20 cellular contexts compared by ENCODE assay signal in the genomic region with DNA sequence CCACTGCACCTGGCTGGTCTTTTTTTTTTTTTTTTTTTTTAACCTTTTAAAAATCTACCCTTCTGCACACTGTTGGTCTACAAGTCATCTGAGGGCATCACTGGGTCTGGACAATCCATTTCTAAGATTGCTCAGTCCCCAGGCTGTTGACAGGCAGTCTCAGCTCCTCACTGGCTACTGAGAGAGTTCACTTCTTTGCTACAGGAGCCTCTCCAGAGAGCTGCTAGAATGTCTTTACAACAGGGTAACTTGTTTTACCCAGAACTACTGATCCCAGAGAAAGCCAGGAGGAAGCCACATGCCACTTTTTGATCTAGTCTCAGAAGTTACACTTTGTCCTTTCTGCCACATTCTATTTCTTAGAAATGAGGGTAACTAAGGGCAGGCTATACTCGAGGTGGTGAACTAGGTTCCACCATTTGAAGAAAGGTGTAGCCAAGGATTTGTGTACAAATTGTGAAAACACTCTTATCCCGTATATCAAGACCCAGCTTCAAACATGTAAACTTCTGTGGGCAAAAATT. TPM values are rescaled to one million over a fixed set of nuclear protein-coding genes. Genes with fewer than 3 reads are reported as not detected.
DNase-seq lines count a peak whose midpoint lies in the region; ATAC-seq and TF ChIP-seq lines count a peak whose summit lies in the region.
"Had no signal": no experiment of that assay in that cellular context is flagged by ENCODE, and none has a peak within 500 bp of the region (broad histone marks: within the 10 kb centered on the region; RNA-seq: fewer than 3 reads in every experiment).

No MANE protein-coding gene starts in this region.

- H3K9me3 Mint-ChIP-seq in activated CD4-positive, alpha-beta memory T cell treated with anti-CD3 and anti-CD28 coated beads for 36 hours, result no peaks in the 10 kb centered on the region
- H3K9me3 Mint-ChIP-seq in activated CD4-positive, alpha-beta memory T cell treated with anti-CD3 and anti-CD28 coated beads, Interleukin-2, amount 10 ng/mL, durations not matched to agents 7 days and 5 days, result no peaks in the 10 kb centered on the region
- H3K9me3 Mint-ChIP-seq in T-cell, result no peaks in the 10 kb centered on the region
- H3K9me3 Mint-ChIP-seq in activated T-helper 1 cell treated with anti-CD3 and anti-CD28 coated beads, Interleukin-12 subunit alpha, Interleukin-12 subunit beta, Interleukin-2, Interleukin-4 antibody, amounts not matched to agents 30 ng/mL and 10 ng/mL and 1 ng/mL, durations not matched to agents 14 hours and 24 hours and 36 hours, result no peaks in the 10 kb centered on the region

- no peaks in the 10 kb centered on the region for H3K9me3 ChIP-seq in osteoblast (ENCODE audit: low read depth, low read length)
- H3K9me3 ChIP-seq: BE2C, Caco-2, HAP-1, Peyer's patch had no signal

- no peak overlapping the region for H3K4me3 ChIP-seq in osteoblast (ENCODE audit: insufficient read depth, low read length)
- H3K4me3 ChIP-seq: GM12878, HAP-1, Peyer's patch had no signal

- peaks cover 21% of the 10 kb centered on the region for H3K36me3 ChIP-seq in osteoblast (ENCODE audit: insufficient read depth, low read length)

- no peak for DNase-seq in activated CD4-positive, alpha-beta memory T cell treated with anti-CD3 and anti-CD28 coated beads for 36 hours
- no peak for DNase-seq in activated CD4-positive, alpha-beta memory T cell treated with anti-CD3 and anti-CD28 coated beads, Interleukin-2, amount 10 ng/mL, durations not matched to agents 7 days and 5 days
- DNase-seq in T-cell (no peak), osteoblast (ENCODE audit: insufficient read length, low spot score, missing footprints) (peak; percentile 76), SIG-M5 treated with dmso at 0.1 percent for 504 hours (lab: John Stamatoyannopoulos, UW; ENCODE audit: unreplicated experiment) (no peak), G401 (ENCODE audit: low spot score) (no peak)
- no peak for DNase-seq in activated T-helper 1 cell treated with anti-CD3 and anti-CD28 coated beads, Interleukin-12 subunit alpha, Interleukin-12 subunit beta, Interleukin-2, Interleukin-4 antibody, amounts not matched to agents 30 ng/mL and 10 ng/mL and 1 ng/mL, durations not matched to agents 14 hours and 24 hours and 36 hours (ENCODE audit: low spot score)
- DNase-seq: BE2C, Caco-2, DMS 273 treated with DMSO at 0.1 percent for 48 hours, DMS79 treated with DMSO at 0.1 percent for 48 hours, Kasumi-1, NCI-H1417, NCI-H1694 treated with DMSO at 0.1 percent for 48 hours, NCI-H2081 treated with DMSO at 0.1 percent for 48 hours, NCI-H446, NCI-H526, Peyer's patch had no signal

- CTCF ChIA-PET in activated CD4-positive, alpha-beta memory T cell treated with anti-CD3 and anti-CD28 coated beads for 36 hours (lab: Charles Lee), result no interaction called here
- CTCF ChIA-PET in activated CD4-positive, alpha-beta memory T cell treated with anti-CD3 and anti-CD28 coated beads, Interleukin-2, amount 10 ng/mL, durations not matched to agents 7 days and 5 days (lab: Charles Lee), result interaction anchor here (0.8 to 1.2 kb wide), 2 partner anchors 25 to 119 kb away, joined by 3 to 4 read pairs; no protein-coding TSS in a partner anchor
- CTCF ChIA-PET in T-cell (lab: Charles Lee), result no interaction called here

- peaks cover under 1% of the 10 kb centered on the region for H3K4me1 ChIP-seq in osteoblast (ENCODE audit: insufficient read depth, low read length)
- H3K4me1 ChIP-seq: BE2C, Caco-2, HAP-1, Peyer's patch had no signal

- no peak overlapping the region for H2AFZ ChIP-seq in osteoblast (ENCODE audit: low read length)

- H3K4me2 ChIP-seq in osteoblast (ENCODE audit: insufficient read depth, low read length), result no peak overlapping the region

- POLR2A ChIA-PET in activated CD4-positive, alpha-beta memory T cell treated with anti-CD3 and anti-CD28 coated beads for 36 hours (lab: Charles Lee), result interaction anchor here (0.6 kb wide), 1 partner anchor 914 kb away, joined by 3 read pairs; no protein-coding TSS in a partner anchor
- POLR2A ChIA-PET in activated CD4-positive, alpha-beta memory T cell treated with anti-CD3 and anti-CD28 coated beads, Interleukin-2, amount 10 ng/mL, durations not matched to agents 7 days and 5 days (lab: Charles Lee), result interaction anchor here (0.6 kb wide), 1 partner anchor 119 kb away, joined by 3 read pairs; no protein-coding TSS in a partner anchor
- POLR2A ChIA-PET in T-cell (lab: Charles Lee), result interaction anchor here in 1 of 2 donors (0.6 to 0.7 kb wide), 3 partner anchors 8 to 1821 kb away, joined by 3 to 7 read pairs (median 7); no protein-coding TSS in a partner anchor

- no peaks in the 10 kb centered on the region for H4K20me1 ChIP-seq in osteoblast (ENCODE audit: insufficient read depth, low read length)

- in situ Hi-C loops in G401 (cut with HindIII; ENCODE audit: low sequenced_read_pairs), result no loop called here

- peak overlapping the region; percentile 18 for H3K27ac Mint-ChIP-seq in activated CD4-positive, alpha-beta memory T cell treated with anti-CD3 and anti-CD28 coated beads for 36 hours
- no peak overlapping the region for H3K27ac Mint-ChIP-seq in activated CD4-positive, alpha-beta memory T cell treated with anti-CD3 and anti-CD28 coated beads, Interleukin-2, amount 10 ng/mL, durations not matched to agents 7 days and 5 days
- H3K27ac Mint-ChIP-seq in T-cell, result peak overlapping the region; percentile 29 to 42
- peak overlapping the region; percentile 55 for H3K27ac Mint-ChIP-seq in activated T-helper 1 cell treated with anti-CD3 and anti-CD28 coated beads, Interleukin-12 subunit alpha, Interleukin-12 subunit beta, Interleukin-2, Interleukin-4 antibody, amounts not matched to agents 30 ng/mL and 10 ng/mL and 1 ng/mL, durations not matched to agents 14 hours and 24 hours and 36 hours

- no peaks in the 10 kb centered on the region for H3K79me2 ChIP-seq in osteoblast (ENCODE audit: insufficient read depth, low read length)

- no peaks in the 10 kb centered on the region for H3K27me3 Mint-ChIP-seq in activated CD4-positive, alpha-beta memory T cell treated with anti-CD3 and anti-CD28 coated beads for 36 hours
- H3K27me3 Mint-ChIP-seq in activated CD4-positive, alpha-beta memory T cell treated with anti-CD3 and anti-CD28 coated beads, Interleukin-2, amount 10 ng/mL, durations not matched to agents 7 days and 5 days, result no peaks in the 10 kb centered on the region
- no peaks in the 10 kb centered on the region for H3K27me3 Mint-ChIP-seq in T-cell
- H3K27me3 Mint-ChIP-seq in activated T-helper 1 cell treated with anti-CD3 and anti-CD28 coated beads, Interleukin-12 subunit alpha, Interleukin-12 subunit beta, Interleukin-2, Interleukin-4 antibody, amounts not matched to agents 30 ng/mL and 10 ng/mL and 1 ng/mL, durations not matched to agents 14 hours and 24 hours and 36 hours (ENCODE audit: insufficient read depth), result no peaks in the 10 kb centered on the region

- H3K27ac ChIP-seq in osteoblast (ENCODE audit: low read depth, low read length), result no peak overlapping the region
- H3K27ac ChIP-seq: Peyer's patch had no signal

- peaks cover 6% of the 10 kb centered on the region for H3K4me1 Mint-ChIP-seq in activated CD4-positive, alpha-beta memory T cell treated with anti-CD3 and anti-CD28 coated beads for 36 hours (ENCODE audit: low read depth)
- H3K4me1 Mint-ChIP-seq in activated CD4-positive, alpha-beta memory T cell treated with anti-CD3 and anti-CD28 coated beads, Interleukin-2, amount 10 ng/mL, durations not matched to agents 7 days and 5 days, result peaks cover 13% of the 10 kb centered on the region
- peaks cover 14 to 20% (median 17%) of the 10 kb centered on the region in 3 donors for H3K4me1 Mint-ChIP-seq in T-cell
- peaks cover 22% of the 10 kb centered on the region for H3K4me1 Mint-ChIP-seq in activated T-helper 1 cell treated with anti-CD3 and anti-CD28 coated beads, Interleukin-12 subunit alpha, Interleukin-12 subunit beta, Interleukin-2, Interleukin-4 antibody, amounts not matched to agents 30 ng/mL and 10 ng/mL and 1 ng/mL, durations not matched to agents 14 hours and 24 hours and 36 hours (ENCODE audit: low read depth)

- peaks cover 14% of the 10 kb centered on the region for H3K36me3 Mint-ChIP-seq in activated CD4-positive, alpha-beta memory T cell treated with anti-CD3 and anti-CD28 coated beads for 36 hours
- peaks cover 13% of the 10 kb centered on the region for H3K36me3 Mint-ChIP-seq in activated CD4-positive, alpha-beta memory T cell treated with anti-CD3 and anti-CD28 coated beads, Interleukin-2, amount 10 ng/mL, durations not matched to agents 7 days and 5 days (ENCODE audit: low read depth)
- peaks cover 30% of the 10 kb centered on the region for H3K36me3 Mint-ChIP-seq in T-cell
- H3K36me3 Mint-ChIP-seq in activated T-helper 1 cell treated with anti-CD3 and anti-CD28 coated beads, Interleukin-12 subunit alpha, Interleukin-12 subunit beta, Interleukin-2, Interleukin-4 antibody, amounts not matched to agents 30 ng/mL and 10 ng/mL and 1 ng/mL, durations not matched to agents 14 hours and 24 hours and 36 hours (ENCODE audit: low read depth), result peaks cover 15% of the 10 kb centered on the region

- intact Hi-C loops in activated CD4-positive, alpha-beta memory T cell treated with anti-CD3 and anti-CD28 coated beads for 36 hours (cut with micrococcal nuclease), result no loop called here
- intact Hi-C loops in activated T-helper 1 cell treated with anti-CD3 and anti-CD28 coated beads, Interleukin-12 subunit alpha, Interleukin-12 subunit beta, Interleukin-2, Interleukin-4 antibody, amounts not matched to agents 30 ng/mL and 10 ng/mL and 1 ng/mL, durations not matched to agents 14 hours and 24 hours and 36 hours (cut with micrococcal nuclease), result no loop called here

- TF ChIP-seq CTCF in osteoblast (IDR thresholded peaks at IDR 0.05; ENCODE audit: extremely low read depth, low read depth, low read length), result no peak

- peak in 1 of 4 experiments; percentile 21 for ATAC-seq in T-cell (replicated peaks in 1 of 4)
- ATAC-seq: GM12878 had no signal

- no peak overlapping the region for H3K4me3 Mint-ChIP-seq in activated CD4-positive, alpha-beta memory T cell treated with anti-CD3 and anti-CD28 coated beads for 36 hours
- no peak overlapping the region for H3K4me3 Mint-ChIP-seq in activated CD4-positive, alpha-beta memory T cell treated with anti-CD3 and anti-CD28 coated beads, Interleukin-2, amount 10 ng/mL, durations not matched to agents 7 days and 5 days
- H3K4me3 Mint-ChIP-seq in T-cell, result peak overlapping the region in 1 of 3 donors; percentile 56
- peak overlapping the region; percentile 49 for H3K4me3 Mint-ChIP-seq in activated T-helper 1 cell treated with anti-CD3 and anti-CD28 coated beads, Interleukin-12 subunit alpha, Interleukin-12 subunit beta, Interleukin-2, Interleukin-4 antibody, amounts not matched to agents 30 ng/mL and 10 ng/mL and 1 ng/mL, durations not matched to agents 14 hours and 24 hours and 36 hours

- H3K27me3 ChIP-seq in osteoblast (ENCODE audit: insufficient read depth, low read length), result no peaks in the 10 kb centered on the region
- H3K27me3 ChIP-seq: BE2C, Peyer's patch had no signal

RNA-seq across cellular contexts. Expression of a gene that starts 5.7 kb away (rescaled TPM):
- 10 to 100 TPM; 74.7 to 76.0 TPM for total RNA-seq in activated CD4-positive, alpha-beta memory T cell treated with anti-CD3 and anti-CD28 coated beads for 36 hours
- total RNA-seq in activated CD4-positive, alpha-beta memory T cell treated with anti-CD3 and anti-CD28 coated beads, Interleukin-2, amount 10 ng/mL, durations not matched to agents 7 days and 5 days, result 10 to 100 TPM; 92.5 to 96.3 TPM
- total RNA-seq in T-cell (1 to 10 TPM in 3 of 5 donors, under 1 TPM in 2; 0.46 to 1.5 (median 1.1) TPM), osteoblast (6.5 and 8.0 TPM in 2 replicates)
- total RNA-seq in activated T-helper 1 cell treated with anti-CD3 and anti-CD28 coated beads, Interleukin-12 subunit alpha, Interleukin-12 subunit beta, Interleukin-2, Interleukin-4 antibody, amounts not matched to agents 30 ng/mL and 10 ng/mL and 1 ng/mL, durations not matched to agents 14 hours and 24 hours and 36 hours, result 36.6 and 38.2 TPM in 2 replicates
- 95.2 and 97.3 TPM in 2 replicates for total RNA-seq in G401 (2014; rRNA removed; shearing (Covaris generic))
